8 cellular contexts compared by ENCODE assay signal in genomic region chr1:1324084-1324523, GRCh38. TPM values are rescaled to one million over a fixed set of nuclear protein-coding genes. Genes with fewer than 3 reads are reported as not detected.
A peak's percentile ranks its signal among the peaks of the same experiment; 100 is the strongest.
DNase-seq lines count a peak whose midpoint lies in the region; ATAC-seq, FAIRE-seq and TF ChIP-seq lines count a peak whose summit lies in the region.

No MANE protein-coding gene starts in this region.

- no peak for TF ChIP-seq POLR2A in endothelial cell of umbilical vein (IDR thresholded peaks at IDR 0.05; ENCODE audit: low read depth, low read length)

- H3K4me3 ChIP-seq in BE2C (ENCODE audit: low read depth, low read length) (peak overlapping the region; percentile 88), LNCaP clone FGC (ENCODE audit: low read depth, low read length) (peak overlapping the region; percentile 95), endothelial cell of umbilical vein (replicated peaks in 1 of 3; ENCODE audit: insufficient read depth in 1 of 3, low read depth in 1 of 3, low read length in 3 of 3) (peak overlapping the region; percentile 31 to 97 (median 66))

- no peaks in the 10 kb centered on the region for H3K9me1 ChIP-seq in endothelial cell of umbilical vein (replicated peaks; ENCODE audit: control insufficient read depth, extremely low read depth, insufficient read depth, low read length)

- dilution Hi-C loops in endothelial cell of umbilical vein (cut with MboI; ENCODE audit: extremely low pct_ligation_motif_present, low sequenced_read_pairs) = no loop called here

- TF ChIP-seq CTCF in BE2C (IDR thresholded peaks at IDR 0.05; ENCODE audit: low read depth, low read length) (no peak), LNCaP clone FGC (IDR thresholded peaks at IDR 0.05; ENCODE audit: control insufficient read depth, extremely low read depth, insufficient read depth) (no peak), endothelial cell of umbilical vein (IDR thresholded peaks at IDR 0.05; ENCODE audit: extremely low read depth in 1 of 2, insufficient read depth in 1 of 2, low read depth in 1 of 2, low read length in 2 of 2) (no peak), progenitor cell of endocrine pancreas (IDR thresholded peaks at IDR 0.05; ENCODE audit: unreplicated experiment) (no peak)

- FAIRE-seq in endothelial cell of umbilical vein (lab: Jason Lieb, UNC) = no peak

- intact Hi-C loops in endothelial cell of umbilical vein (cut with micrococcal nuclease) = loop anchor here (2.0 kb wide), 2 partner anchors 15 to 51 kb away; partner anchors contain the start of genes AURKAIP1 and PUSL1

- H3K27me3 ChIP-seq in BE2C (no peaks in the 10 kb centered on the region), endothelial cell of umbilical vein (ENCODE audit: control insufficient read depth in 2 of 2, insufficient read depth in 2 of 2, low read length in 2 of 2) (no peaks in the 10 kb centered on the region)

- H3K4me3 Mint-ChIP-seq in progenitor cell of endocrine pancreas (ENCODE audit: low read depth) = peak overlapping the region; percentile 82

- H3K27ac ChIP-seq in endothelial cell of umbilical vein (ENCODE audit: insufficient read depth, low read depth, low read length) = peak overlapping the region; percentile 61

- CTCF ChIA-PET in endothelial cell of umbilical vein (lab: Charles Lee) = no interaction called here

- POLR2A ChIA-PET in endothelial cell of umbilical vein (lab: Charles Lee) = no interaction called here

- DNase-seq in BE2C (no peak), LNCaP clone FGC (ENCODE audit: low read depth) (no peak), endothelial cell of umbilical vein (ENCODE audit: low read depth, low spot score) (no peak), progenitor cell of endocrine pancreas (ENCODE audit: low spot score, unreplicated experiment) (no peak), T-helper 9 cell (no peak), NCI-H1092 (lab: John Stamatoyannopoulos, UW) (no peak)
- DNase-seq in stimulated activated CD4-positive, alpha-beta T cell treated with anti-CD3 and anti-CD28 coated beads, Interleukin-15, amount 100 ng/mL, for 24 hours = no peak

- no peaks in the 10 kb centered on the region; the same call in 1 of the 2 replicates for H3K4me1 ChIP-seq in BE2C
- peaks cover 13% of the 10 kb centered on the region for H3K4me1 ChIP-seq in endothelial cell of umbilical vein (ENCODE audit: control insufficient read depth, extremely low read depth, insufficient read depth, low read length)

- H3K27me3 Mint-ChIP-seq in progenitor cell of endocrine pancreas = no peaks in the 10 kb centered on the region

- H3K4me2 ChIP-seq in endothelial cell of umbilical vein (ENCODE audit: insufficient read depth, low read length) = no peak overlapping the region

- H3K9me3 ChIP-seq in BE2C = no peaks in the 10 kb centered on the region
- H3K9me3 ChIP-seq in endothelial cell of umbilical vein (replicated peaks; ENCODE audit: control insufficient read depth, insufficient read depth, low read length) = no peaks in the 10 kb centered on the region

- H3K79me2 ChIP-seq in endothelial cell of umbilical vein (ENCODE audit: control insufficient read depth, insufficient read depth, low read length) = peaks cover 54% of the 10 kb centered on the region

- H3K9me3 Mint-ChIP-seq in progenitor cell of endocrine pancreas (ENCODE audit: low read depth) = no peaks in the 10 kb centered on the region

- H3K36me3 ChIP-seq in BE2C (peaks cover 34% of the 10 kb centered on the region), endothelial cell of umbilical vein (ENCODE audit: control insufficient read depth in 2 of 2, extremely low read depth in 1 of 2, insufficient read depth in 2 of 2, low read length in 2 of 2) (peaks cover 0 to 19% of the 10 kb centered on the region in 2 experiments)

- peaks cover 1% of the 10 kb centered on the region for H3K36me3 Mint-ChIP-seq in progenitor cell of endocrine pancreas (ENCODE audit: insufficient read depth)

- no peak overlapping the region for H3K27ac Mint-ChIP-seq in progenitor cell of endocrine pancreas

- H4K20me1 ChIP-seq in endothelial cell of umbilical vein (replicated peaks; ENCODE audit: control insufficient read depth, extremely low read depth, insufficient read depth, low read length) = peaks cover 5% of the 10 kb centered on the region

- H3K9ac ChIP-seq in endothelial cell of umbilical vein (replicated peaks; ENCODE audit: extremely low read depth, insufficient read depth, low read length) = peak overlapping the region; percentile 88

- H3K4me1 Mint-ChIP-seq in progenitor cell of endocrine pancreas (ENCODE audit: low read depth) = peaks cover 7% of the 10 kb centered on the region

- peak; percentile 14 for ATAC-seq in GM21423 (IDR thresholded peaks at IDR 0.05; ENCODE audit: unreplicated experiment)

- no TSS peak for BruUV-seq in endothelial cell of umbilical vein (replicated peaks; lab: Mats Ljungman, UMichigan)

- H2AFZ ChIP-seq in endothelial cell of umbilical vein (ENCODE audit: low read depth, low read length) = peak overlapping the region; percentile 76

TF ChIP-seq in endothelial cell of umbilical vein, 7 proteins besides CTCF, POLR2A, EP300 and RAD21 (continues in another document):
- no peak for TF ChIP-seq MYC (IDR thresholded peaks at IDR 0.05; ENCODE audit: low read depth, low read length)
- no peak for TF ChIP-seq MAX (IDR thresholded peaks at IDR 0.05; ENCODE audit: insufficient read depth, insufficient read length)
- TF ChIP-seq EZH2 (IDR thresholded peaks at IDR 0.05; ENCODE audit: borderline replicate concordance, low read depth, low read length, severe bottlenecking) = no peak

RNA-seq across cellular contexts. Expression of gene INTS11, which starts 0.4 kb away (rescaled TPM):
- 605 TPM for polyA plus RNA-seq in BE2C (2012; ENCODE audit: insufficient read depth, insufficient read length, low read depth)
- total RNA-seq in endothelial cell of umbilical vein (127 and 132 TPM in 2 replicates), progenitor cell of endocrine pancreas (163 and 177 TPM in 2 replicates)
- 222 and 239 TPM in 2 replicates for polyA plus RNA-seq in endothelial cell of umbilical vein
- polyA plus RNA-seq in endothelial cell of umbilical vein (2011; cell fraction: cytosol; rRNA removed) = 97.6 and 111 TPM in 2 replicates
- 382 and 418 TPM in 2 replicates for polyA plus RNA-seq in endothelial cell of umbilical vein (2011; cell fraction: nucleus; rRNA removed)
- polyA plus RNA-seq in endothelial cell of umbilical vein (2012) = 80.5 and 91.0 TPM in 2 replicates
- polyA minus RNA-seq in endothelial cell of umbilical vein = 100 and 129 TPM in 2 replicates
- 56.8 TPM for polyA minus RNA-seq in endothelial cell of umbilical vein (2011; cell fraction: cytosol; rRNA and poly(A)+ RNA removed)
- 75.0 and 129 TPM in 2 replicates for polyA minus RNA-seq in endothelial cell of umbilical vein (2011; cell fraction: nucleus; rRNA and poly(A)+ RNA removed)

RNA-seq across cellular contexts. Expression of gene CPTP, which starts 0.5 kb away (rescaled TPM):
- polyA plus RNA-seq in BE2C (2012; ENCODE audit: insufficient read depth, insufficient read length, low read depth) = 25.3 TPM
- total RNA-seq in endothelial cell of umbilical vein (25.1 and 29.5 TPM in 2 replicates), progenitor cell of endocrine pancreas (16.8 and 17.5 TPM in 2 replicates)
- 20.9 and 29.6 TPM in 2 replicates for polyA plus RNA-seq in endothelial cell of umbilical vein
- polyA plus RNA-seq in endothelial cell of umbilical vein (2011; cell fraction: cytosol; rRNA removed) = 11.7 and 19.1 TPM in 2 replicates
- polyA plus RNA-seq in endothelial cell of umbilical vein (2011; cell fraction: nucleus; rRNA removed) = 6.7 and 8.2 TPM in 2 replicates
- 10.1 and 15.4 TPM in 2 replicates for polyA plus RNA-seq in endothelial cell of umbilical vein (2012)
- 6.5 and 10.8 TPM in 2 replicates for polyA minus RNA-seq in endothelial cell of umbilical vein
- polyA minus RNA-seq in endothelial cell of umbilical vein (2011; cell fraction: cytosol; rRNA and poly(A)+ RNA removed) = 36.8 TPM
- polyA minus RNA-seq in endothelial cell of umbilical vein (2011; cell fraction: nucleus; rRNA and poly(A)+ RNA removed) = 7.1 and 11.4 TPM in 2 replicates

RNA-seq across cellular contexts. Expression of gene TAS1R3, which starts 7.0 kb away (rescaled TPM):
- 8.0 TPM for polyA plus RNA-seq in BE2C (2012; ENCODE audit: insufficient read depth, insufficient read length, low read depth)
- total RNA-seq in endothelial cell of umbilical vein (0.37 and 0.38 TPM in 2 replicates), progenitor cell of endocrine pancreas (1.1 and 1.2 TPM in 2 replicates)
- polyA plus RNA-seq in endothelial cell of umbilical vein = 0.26 and 0.38 TPM in 2 replicates
- 0.04 and 0.08 TPM in 2 replicates for polyA plus RNA-seq in endothelial cell of umbilical vein (2011; cell fraction: cytosol; rRNA removed)
- 1.6 and 2.2 TPM in 2 replicates for polyA plus RNA-seq in endothelial cell of umbilical vein (2011; cell fraction: nucleus; rRNA removed)
- 0.17 and 0.27 TPM in 2 replicates for polyA plus RNA-seq in endothelial cell of umbilical vein (2012)
- polyA minus RNA-seq in endothelial cell of umbilical vein = 0.19 and 0.22 TPM in 2 replicates
- 1.1 TPM for polyA minus RNA-seq in endothelial cell of umbilical vein (2011; cell fraction: cytosol; rRNA and poly(A)+ RNA removed)
- 0.67 and 1.4 TPM in 2 replicates for polyA minus RNA-seq in endothelial cell of umbilical vein (2011; cell fraction: nucleus; rRNA and poly(A)+ RNA removed)

RNA-seq across cellular contexts. Expression of gene PUSL1, which starts 15.7 kb away (rescaled TPM):
- polyA plus RNA-seq in BE2C (2012; ENCODE audit: insufficient read depth, insufficient read length, low read depth) = 58.9 TPM
- 16.6 and 18.8 TPM in 2 replicates for total RNA-seq in endothelial cell of umbilical vein
- polyA plus RNA-seq in endothelial cell of umbilical vein = 27.3 and 45.9 TPM in 2 replicates
- polyA plus RNA-seq in endothelial cell of umbilical vein (2011; cell fraction: cytosol; rRNA removed) = 13.4 and 21.1 TPM in 2 replicates
- polyA plus RNA-seq in endothelial cell of umbilical vein (2011; cell fraction: nucleus; rRNA removed) = 13.4 and 13.7 TPM in 2 replicates
- polyA plus RNA-seq in endothelial cell of umbilical vein (2012) = 8.9 and 10.7 TPM in 2 replicates
- 5.5 and 8.0 TPM in 2 replicates for polyA minus RNA-seq in endothelial cell of umbilical vein
- polyA minus RNA-seq in endothelial cell of umbilical vein (2011; cell fraction: cytosol; rRNA and poly(A)+ RNA removed) = 22.0 TPM
- 3.8 and 7.8 TPM in 2 replicates for polyA minus RNA-seq in endothelial cell of umbilical vein (2011; cell fraction: nucleus; rRNA and poly(A)+ RNA removed)
- total RNA-seq in progenitor cell of endocrine pancreas = 13.8 and 17.9 TPM in 2 replicates

RNA-seq across cellular contexts. Expression of gene ACAP3, which starts 16.4 kb away (rescaled TPM):
- 526 TPM for polyA plus RNA-seq in BE2C (2012; ENCODE audit: insufficient read depth, insufficient read length, low read depth)
- 39.0 and 43.0 TPM in 2 replicates for total RNA-seq in endothelial cell of umbilical vein
- 27.8 and 41.3 TPM in 2 replicates for polyA plus RNA-seq in endothelial cell of umbilical vein
- 6.7 and 11.6 TPM in 2 replicates for polyA plus RNA-seq in endothelial cell of umbilical vein (2011; cell fraction: cytosol; rRNA removed)
- polyA plus RNA-seq in endothelial cell of umbilical vein (2011; cell fraction: nucleus; rRNA removed) = 306 and 358 TPM in 2 replicates
- polyA plus RNA-seq in endothelial cell of umbilical vein (2012) = 25.5 and 29.9 TPM in 2 replicates
- 22.8 and 26.4 TPM in 2 replicates for polyA minus RNA-seq in endothelial cell of umbilical vein
- polyA minus RNA-seq in endothelial cell of umbilical vein (2011; cell fraction: cytosol; rRNA and poly(A)+ RNA removed) = 29.8 TPM
- 33.4 and 58.9 TPM in 2 replicates for polyA minus RNA-seq in endothelial cell of umbilical vein (2011; cell fraction: nucleus; rRNA and poly(A)+ RNA removed)
- 111 and 124 TPM in 2 replicates for total RNA-seq in progenitor cell of endocrine pancreas
